In genomic region chr1:37475380-37476086, GRCh38 we compare ENCODE assay signal across 9 cellular contexts. TPM values are rescaled to one million over a fixed set of nuclear protein-coding genes. Genes with fewer than 3 reads are reported as not detected.
A peak's percentile ranks its signal among the peaks of the same experiment; 100 is the strongest.
DNase-seq lines count a peak whose midpoint lies in the region; TF ChIP-seq lines count a peak whose summit lies in the region.
"Had no signal": no experiment of that assay in that cellular context is flagged by ENCODE, and none has a peak within 500 bp of the region (broad histone marks: within the 10 kb centered on the region; RNA-seq: fewer than 3 reads in every experiment).

No MANE protein-coding gene starts in this region.

- DNase-seq in BJ (ENCODE audit: low read depth): no peak
- peak in 1 of 2 donors; percentile 29 for DNase-seq in cardiac fibroblast (ENCODE audit: low read depth in 2 of 2)
- no peak for DNase-seq in NCI-H82 treated with DMSO at 0.1 percent for 48 hours (lab: John Stamatoyannopoulos, UW; ENCODE audit: unreplicated experiment)
- no peak for DNase-seq in T1000 (lab: John Stamatoyannopoulos, UW)
- no peak for DNase-seq in NCI-H187 treated with DMSO at 0.1 percent for 48 hours (lab: John Stamatoyannopoulos, UW)
- no peak for DNase-seq in NCI-H2029 treated with DMSO at 0.1 percent for 48 hours (lab: John Stamatoyannopoulos, UW)

- peaks cover 79% of the 10 kb centered on the region for H3K79me2 ChIP-seq in Loucy (ENCODE audit: insufficient read depth, low read length)

- no peak overlapping the region for H2AFZ ChIP-seq in Loucy (ENCODE audit: low read length)

- H3K9ac ChIP-seq in Loucy (ENCODE audit: low read depth, low read length, poor library complexity, severe bottlenecking) (peak overlapping the region; percentile 90), mucosa of stomach (ENCODE audit: low read length) (peak overlapping the region; percentile 99)

- 0 out of 2 replicates have a peak, but pooled peaks cover 3% of the 10 kb centered on the region for H3F3A ChIP-seq in Loucy (ENCODE audit: low read depth)

- TF ChIP-seq CTCF in BJ (IDR thresholded peaks at IDR 0.05; ENCODE audit: insufficient read depth, low read depth, low read length): no peak
- no peak for TF ChIP-seq CTCF in Loucy (conservative IDR thresholded peaks at IDR 0.05; ENCODE audit: low read length)
- TF ChIP-seq CTCF in cardiac fibroblast (IDR thresholded peaks at IDR 0.05; ENCODE audit: low read depth, low read length): no peak

- H3K9me2 ChIP-seq in Loucy (replicated peaks; ENCODE audit: low read depth, low read length): no peaks in the 10 kb centered on the region

- peak overlapping the region; percentile 75 for H3K4me3 ChIP-seq in BJ (ENCODE audit: low read depth, low read length)
- peak overlapping the region; percentile 98 for H3K4me3 ChIP-seq in Loucy (ENCODE audit: low read length, poor library complexity, severe bottlenecking)
- peak overlapping the region; percentile 74 to 88 for H3K4me3 ChIP-seq in cardiac fibroblast (replicated peaks in 1 of 2; ENCODE audit: low read depth in 2 of 2, low read length in 2 of 2)
- H3K4me3 ChIP-seq in mucosa of stomach (ENCODE audit: low read length): peak overlapping the region; percentile 98

- POLR2A ChIA-PET in BJ (lab: Charles Lee): interaction anchor here (1.0 kb wide), 1 partner anchor 39 kb away, joined by 5 read pairs; the partner anchor contains the start of gene MEAF6

- peak overlapping the region; percentile 93 for H3K4me2 ChIP-seq in Loucy (ENCODE audit: low read depth, low read length, poor library complexity, severe bottlenecking)

- no peaks in the 10 kb centered on the region for H3K27me3 ChIP-seq in BJ (ENCODE audit: control insufficient read depth, insufficient read depth, low read length)
- H3K27me3 ChIP-seq in Loucy (ENCODE audit: insufficient read depth, low read length, poor library complexity, severe bottlenecking): no peaks in the 10 kb centered on the region
- no peaks in the 10 kb centered on the region for H3K27me3 ChIP-seq in mucosa of stomach (ENCODE audit: control insufficient read depth, insufficient read depth, low read length)

- H3K4me1 ChIP-seq in Loucy (ENCODE audit: insufficient read depth, low read length, poor library complexity, severe bottlenecking) (peaks cover 82% of the 10 kb centered on the region), mucosa of stomach (ENCODE audit: control insufficient read depth, insufficient read depth, low read length) (peaks cover 64% of the 10 kb centered on the region)

- CTCF ChIA-PET in BJ (lab: Yijun Ruan, JAX): interaction anchor here (0.5 to 10.0 kb wide), 7 partner anchors 11 to 402 kb away, joined by 3 to 116 read pairs (median 4); partner anchors contain the start of gene MEAF6

- H3K9me3 ChIP-seq in Loucy (ENCODE audit: insufficient read depth, low read depth, low read length): no peaks in the 10 kb centered on the region
- H3K9me3 ChIP-seq in mucosa of stomach (ENCODE audit: control insufficient read depth, low read length): no peaks in the 10 kb centered on the region

- peaks cover 50% of the 10 kb centered on the region for H4K20me1 ChIP-seq in Loucy (ENCODE audit: insufficient read depth, low read length, poor library complexity, severe bottlenecking)

- H3K36me3 ChIP-seq in BJ (ENCODE audit: control insufficient read depth, insufficient read depth, low read length) (peaks cover 8% of the 10 kb centered on the region), Loucy (ENCODE audit: insufficient read depth, low read length) (peaks cover 6% of the 10 kb centered on the region; the same call in 1 of the 2 replicates), mucosa of stomach (ENCODE audit: control insufficient read depth, insufficient read depth, low read length) (peaks cover 24% of the 10 kb centered on the region)

RNA-seq across cellular contexts. Expression of gene ZC3H12A, which starts 1.2 kb away (rescaled TPM):
- polyA plus RNA-seq in BJ (2011; rRNA removed): 4.8 and 8.9 TPM in 2 replicates
- polyA minus RNA-seq in BJ (2011; rRNA and poly(A)+ RNA removed): 8.5 and 12.7 TPM in 2 replicates
- polyA plus RNA-seq: neural cell had no signal

RNA-seq across cellular contexts. Expression of gene MEAF6, which starts 39.0 kb away (rescaled TPM):
- 43.1 and 49.6 TPM in 2 replicates for polyA plus RNA-seq in BJ (2011; rRNA removed)
- 7.9 and 9.5 TPM in 2 replicates for polyA minus RNA-seq in BJ (2011; rRNA and poly(A)+ RNA removed)
